2 cellular contexts compared by ENCODE assay signal in genomic region chr4:4321951-4322688, GRCh38.
TF ChIP-seq lines count a peak whose summit lies in the region.

No MANE protein-coding gene starts in this region.

TF ChIP-seq in IMR-90, 13 proteins besides CTCF, POLR2A, EP300 and RAD21:
- TF ChIP-seq MAZ (IDR thresholded peaks at IDR 0.05; ENCODE audit: borderline replicate concordance, low read depth, low read length), result no peak
- no peak for TF ChIP-seq RCOR1 (IDR thresholded peaks at IDR 0.05; ENCODE audit: insufficient replicate concordance, low read length)
- no peak for TF ChIP-seq SMC3 (IDR thresholded peaks at IDR 0.05; ENCODE audit: low read depth, low read length)
- TF ChIP-seq NFE2L2 (IDR thresholded peaks at IDR 0.05; ENCODE audit: low read depth, low read length), result no peak
- no peak for TF ChIP-seq CEBPB (IDR thresholded peaks at IDR 0.05; ENCODE audit: low read depth, low read length)
- no peak for TF ChIP-seq MAFK (IDR thresholded peaks at IDR 0.05; ENCODE audit: low read depth, low read length)

TF ChIP-seq in H1, 55 proteins besides CTCF, POLR2A, EP300 and RAD21:
- TF ChIP-seq ZNF274 (IDR thresholded peaks at IDR 0.05; ENCODE audit: borderline replicate concordance, extremely low read depth, low read length), result no peak
- TF ChIP-seq PHF8 (conservative IDR thresholded peaks at IDR 0.05; ENCODE audit: low read depth, low read length), result no peak
- TF ChIP-seq RBBP5 (IDR thresholded peaks at IDR 0.05; ENCODE audit: borderline replicate concordance, low read depth, low read length), result no peak
- no peak for TF ChIP-seq CBX5 (IDR thresholded peaks at IDR 0.05; ENCODE audit: low read depth, low read length)
- TF ChIP-seq SIN3A (conservative IDR thresholded peaks at IDR 0.05 in 1 of 2, IDR thresholded peaks at IDR 0.05 in 1 of 2; ENCODE audit: low read depth in 1 of 2, low read length in 2 of 2), result no peak
- TF ChIP-seq CBX8 (IDR thresholded peaks at IDR 0.05; ENCODE audit: borderline replicate concordance, low read depth, low read length), result no peak
- no peak for TF ChIP-seq TAF1 (IDR thresholded peaks at IDR 0.05; ENCODE audit: low read depth, low read length)
- TF ChIP-seq BRCA1 (IDR thresholded peaks at IDR 0.05; ENCODE audit: low read depth, low read length), result no peak
- no peak for TF ChIP-seq YY1 (IDR thresholded peaks at IDR 0.05; ENCODE audit: low read depth, low read length)
- no peak for TF ChIP-seq NANOG (IDR thresholded peaks at IDR 0.05; ENCODE audit: insufficient read depth, low read depth, low read length, poor library complexity, severe bottlenecking)
- no peak for TF ChIP-seq ATF3 (IDR thresholded peaks at IDR 0.05; ENCODE audit: insufficient read depth, low read depth, low read length)
- TF ChIP-seq ATF2 (IDR thresholded peaks at IDR 0.05; ENCODE audit: low read length), result no peak
- TF ChIP-seq TEAD4 (IDR thresholded peaks at IDR 0.05; ENCODE audit: low read depth, low read length), result no peak
- no peak for TF ChIP-seq SIX5 (IDR thresholded peaks at IDR 0.05; ENCODE audit: low read depth, low read length)
TF ChIP-seq in H1: peak in this region for 0.
